ENCODE assay signal across 1 cellular context in genomic region chr12:110826592-110827200, GRCh38.
TF ChIP-seq lines count a peak whose summit lies in the region.

No MANE protein-coding gene starts in this region.

TF ChIP-seq in K562, 482 proteins besides CTCF, POLR2A, EP300 and RAD21 (continued from another document and continues in another):
- TF ChIP-seq SFPQ (IDR thresholded peaks at IDR 0.05; ENCODE audit: low read depth, low read length) (no peak), NFE2 (IDR thresholded peaks at IDR 0.05; ENCODE audit: low read depth) (0 out of 2 replicates have a peak, but pooled peaks have one; percentile 19), ZNF316 (IDR thresholded peaks at IDR 0.05) (no peak), MTA2 (IDR thresholded peaks at IDR 0.05; ENCODE audit: low read depth) (no peak), RBFOX2 (IDR thresholded peaks at IDR 0.05; ENCODE audit: low read depth, low read length) (no peak), ZNF3 (CRISPR knock-in tag; IDR thresholded peaks at IDR 0.05) (no peak), KLF16 (IDR thresholded peaks at IDR 0.05) (peak; percentile 71), TBL1XR1 (IDR thresholded peaks at IDR 0.05; ENCODE audit: low read length in 2 of 2) (no peak), ZNF583 (CRISPR knock-in tag; IDR thresholded peaks at IDR 0.05) (no peak), SAP30 (IDR thresholded peaks at IDR 0.05; ENCODE audit: borderline replicate concordance, insufficient read depth, low read depth, low read length, poor library complexity, severe bottlenecking) (no peak), ZKSCAN3 (CRISPR knock-in tag; IDR thresholded peaks at IDR 0.05) (no peak), ZNF318 (IDR thresholded peaks at IDR 0.05; ENCODE audit: borderline replicate concordance in 1 of 2, low read depth in 1 of 2) (no peak), NCOA1 (IDR thresholded peaks at IDR 0.05; ENCODE audit: low read depth) (no peak), FOXK2 (conservative IDR thresholded peaks at IDR 0.05 in 1 of 2, IDR thresholded peaks at IDR 0.05 in 1 of 2; ENCODE audit: low read depth in 2 of 2) (peak; percentile 50 to 54; a peak in 2 of 4 replicates), THAP7 (CRISPR knock-in tag; IDR thresholded peaks at IDR 0.05) (no peak), RAD51 (IDR thresholded peaks at IDR 0.05; ENCODE audit: borderline replicate concordance, low read depth) (peak; percentile 41; the same call in 1 of the 2 replicates), GABPB1 (CRISPR knock-in tag; IDR thresholded peaks at IDR 0.05) (peak; percentile 44; the same call in 1 of the 2 replicates), ATF6 (CRISPR knock-in tag; IDR thresholded peaks at IDR 0.05) (0 out of 2 replicates have a peak, but pooled peaks have one; percentile 36), ZNF277 (CRISPR knock-in tag; IDR thresholded peaks at IDR 0.05; ENCODE audit: borderline replicate concordance) (no peak), PTRF (tag; IDR thresholded peaks at IDR 0.05) (no peak), RNF2 (IDR thresholded peaks at IDR 0.05) (peak; percentile 47; the same call in 1 of the 2 replicates), STAT5A (IDR thresholded peaks at IDR 0.05; ENCODE audit: borderline replicate concordance, low read length) (peak; percentile 47; the same call in 1 of the 2 replicates), ZNF609 (CRISPR knock-in tag; IDR thresholded peaks at IDR 0.05; ENCODE audit: borderline replicate concordance) (no peak), ZNF354B (CRISPR knock-in tag; IDR thresholded peaks at IDR 0.05) (0 out of 2 replicates have a peak, but pooled peaks have one; percentile 2), PHF8 (IDR thresholded peaks at IDR 0.05; ENCODE audit: borderline replicate concordance, low read length) (no peak), SMAD2 (IDR thresholded peaks at IDR 0.05; ENCODE audit: low read depth, low read length) (no peak), MNT (conservative IDR thresholded peaks at IDR 0.05) (peak in 1 of 2 experiments; percentile 53; a peak in 1 of 4 replicates), RBM15 (IDR thresholded peaks at IDR 0.05; ENCODE audit: insufficient read depth, low read length) (no peak), ID3 (CRISPR knock-in tag; IDR thresholded peaks at IDR 0.05) (no peak), ID3 (tag; IDR thresholded peaks at IDR 0.05) (peak; percentile 36; the same call in 1 of the 2 replicates), ZFP36 (IDR thresholded peaks at IDR 0.05; ENCODE audit: low read depth, low read length, partially characterized antibody) (peak; percentile 17), HINFP (tag; conservative IDR thresholded peaks at IDR 0.05; ENCODE audit: low read depth) (no peak)
